In genomic region chr5:107806705-107807104, GRCh38 we compare ENCODE assay signal across 12 cellular contexts.
DNase-seq lines count a peak whose midpoint lies in the region; ATAC-seq, FAIRE-seq and TF ChIP-seq lines count a peak whose summit lies in the region.
"Had no signal": no experiment of that assay in that cellular context is flagged by ENCODE, and none has a peak within 500 bp of the region (broad histone marks: within the 10 kb centered on the region; RNA-seq: fewer than 3 reads in every experiment).

No MANE protein-coding gene starts in this region.

- H3K4me3 ChIP-seq in neuronal stem cell (ENCODE audit: low read length in 2 of 2): no peak overlapping the region
- H3K4me3 ChIP-seq: psoas muscle had no signal

- TF ChIP-seq POLR2A in H54 (IDR thresholded peaks at IDR 0.05; ENCODE audit: low read depth, low read length): no peak

- no peak overlapping the region for H3K27ac ChIP-seq in epithelial cell of prostate
- H3K27ac ChIP-seq in neuronal stem cell (replicated peaks; ENCODE audit: low read length): peak overlapping the region; percentile 95
- H3K27ac ChIP-seq: KMS-11, psoas muscle had no signal

- TF ChIP-seq CTCF in GM13977 (IDR thresholded peaks at IDR 0.05; ENCODE audit: extremely low read depth, insufficient read depth, missing control alignments): no peak

- ATAC-seq in HG02840 (IDR thresholded peaks at IDR 0.05; ENCODE audit: low FRiP score, unreplicated experiment): no peak

- no peak overlapping the region for H2BK5ac ChIP-seq in neuronal stem cell (ENCODE audit: low read length)

- H4K8ac ChIP-seq in neuronal stem cell (ENCODE audit: low read depth, low read length): no peak overlapping the region

- FAIRE-seq in H54 (lab: Jason Lieb, UNC): peak; percentile 86

- WGBS in neuronal stem cell (ENCODE audit: extremely low coverage in 2 of 2, insufficient read length in 2 of 2, insufficient replicate concordance in 1 of 2), 2 donors: no CpG with 5 or more reads among the region's 1 CpG

- no peak overlapping the region for H3K18ac ChIP-seq in neuronal stem cell (ENCODE audit: low read length)

- no peaks in the 10 kb centered on the region for H3K27me3 ChIP-seq in neuronal stem cell (ENCODE audit: control insufficient read depth in 3 of 3, insufficient read depth in 3 of 3, low read depth in 1 of 3, low read length in 3 of 3)

- peak overlapping the region; percentile 62 for H2AFZ ChIP-seq in neuronal stem cell (ENCODE audit: low read length)

- H3K23ac ChIP-seq in neuronal stem cell (ENCODE audit: low read depth, low read length, poor library complexity): no peak overlapping the region

- no peak overlapping the region for H3K14ac ChIP-seq in neuronal stem cell (ENCODE audit: low read length)

- no peaks in the 10 kb centered on the region for H3K9me3 ChIP-seq in neuronal stem cell (replicated peaks in 1 of 2; ENCODE audit: control insufficient read depth in 2 of 2, insufficient read depth in 1 of 2, low read depth in 1 of 2, low read length in 2 of 2)
- H3K9me3 ChIP-seq: psoas muscle had no signal

- H3K4ac ChIP-seq in neuronal stem cell (ENCODE audit: low read length): no peak overlapping the region

- no peaks in the 10 kb centered on the region for H3K79me1 ChIP-seq in neuronal stem cell (ENCODE audit: low read depth, low read length)

- no peak overlapping the region for H4K91ac ChIP-seq in neuronal stem cell (ENCODE audit: low read depth, low read length, poor library complexity)

- H2BK15ac ChIP-seq in neuronal stem cell (ENCODE audit: low read length): no peak overlapping the region

- H3K4me2 ChIP-seq in neuronal stem cell (ENCODE audit: insufficient read depth, low read length, poor library complexity, severe bottlenecking): no peak overlapping the region
- H3K4me2 ChIP-seq: KMS-11 had no signal

- H3K36me3 ChIP-seq in neuronal stem cell (replicated peaks in 1 of 2; ENCODE audit: control insufficient read depth in 2 of 2, insufficient read depth in 2 of 2, low read length in 2 of 2): no peaks in the 10 kb centered on the region

- no peak overlapping the region for H3K9ac ChIP-seq in neuronal stem cell (ENCODE audit: low read depth, low read length, poor library complexity)
- H3K9ac ChIP-seq: KMS-11 had no signal

- H2AK5ac ChIP-seq in neuronal stem cell (ENCODE audit: low read depth, low read length): no peak overlapping the region

- DNase-seq in H54 (ENCODE audit: insufficient read length, low spot score) (peak; percentile 45), NCI-H524 treated with DMSO at 0.1 percent for 48 hours (lab: John Stamatoyannopoulos, UW) (peak; percentile 79), epithelial cell of prostate (ENCODE audit: low read depth, low spot score) (peak; percentile 75), neuronal stem cell (ENCODE audit: low spot score) (no peak), activated gamma-delta T cell (lab: John Stamatoyannopoulos, UW) (no peak), NCI-H774 (lab: John Stamatoyannopoulos, UW) (no peak), GM13977 (ENCODE audit: low spot score) (no peak)
- DNase-seq: activated naive CD4-positive, alpha-beta T cell treated with anti-CD3 and anti-CD28 coated beads, Interleukin-2, amount 10 ng/mL, durations not matched to agents 7 days and 5 days; psoas muscle; stimulated activated CD4-positive, alpha-beta T cell treated with anti-CD3 and anti-CD28 coated beads, Interleukin-4, amount 100 ng/mL, for 4 hours had no signal

- in situ Hi-C loops in GM13977 (cut with MboI; ENCODE audit: low pct_unique_long_range_greater_than_20kb, low sequenced_read_pairs, unreplicated experiment): no loop called here

- H2BK12ac ChIP-seq in neuronal stem cell (ENCODE audit: low read length): no peak overlapping the region

- peaks cover 28 to 39% of the 10 kb centered on the region in 2 donors for H3K4me1 ChIP-seq in neuronal stem cell (ENCODE audit: control insufficient read depth in 2 of 2, insufficient read depth in 1 of 2, low read depth in 1 of 2, low read length in 2 of 2)
- H3K4me1 ChIP-seq: psoas muscle had no signal

- H2BK120ac ChIP-seq in neuronal stem cell (ENCODE audit: low read depth, low read length): no peak overlapping the region

Comparison
In these comparisons a context has a peak if more than half of its experiments do, and no peak if none do; other contexts are left out.
1. DNase-seq: peak in H54 (single experiment), NCI-H524 treated with DMSO at 0.1 percent for 48 hours (single experiment) and epithelial cell of prostate (single experiment); none in neuronal stem cell (single experiment), activated gamma-delta T cell (single experiment), NCI-H774 (single experiment) and GM13977 (single experiment).